Comparison of ENCODE assay signal across 8 cellular contexts in the genomic region with DNA sequence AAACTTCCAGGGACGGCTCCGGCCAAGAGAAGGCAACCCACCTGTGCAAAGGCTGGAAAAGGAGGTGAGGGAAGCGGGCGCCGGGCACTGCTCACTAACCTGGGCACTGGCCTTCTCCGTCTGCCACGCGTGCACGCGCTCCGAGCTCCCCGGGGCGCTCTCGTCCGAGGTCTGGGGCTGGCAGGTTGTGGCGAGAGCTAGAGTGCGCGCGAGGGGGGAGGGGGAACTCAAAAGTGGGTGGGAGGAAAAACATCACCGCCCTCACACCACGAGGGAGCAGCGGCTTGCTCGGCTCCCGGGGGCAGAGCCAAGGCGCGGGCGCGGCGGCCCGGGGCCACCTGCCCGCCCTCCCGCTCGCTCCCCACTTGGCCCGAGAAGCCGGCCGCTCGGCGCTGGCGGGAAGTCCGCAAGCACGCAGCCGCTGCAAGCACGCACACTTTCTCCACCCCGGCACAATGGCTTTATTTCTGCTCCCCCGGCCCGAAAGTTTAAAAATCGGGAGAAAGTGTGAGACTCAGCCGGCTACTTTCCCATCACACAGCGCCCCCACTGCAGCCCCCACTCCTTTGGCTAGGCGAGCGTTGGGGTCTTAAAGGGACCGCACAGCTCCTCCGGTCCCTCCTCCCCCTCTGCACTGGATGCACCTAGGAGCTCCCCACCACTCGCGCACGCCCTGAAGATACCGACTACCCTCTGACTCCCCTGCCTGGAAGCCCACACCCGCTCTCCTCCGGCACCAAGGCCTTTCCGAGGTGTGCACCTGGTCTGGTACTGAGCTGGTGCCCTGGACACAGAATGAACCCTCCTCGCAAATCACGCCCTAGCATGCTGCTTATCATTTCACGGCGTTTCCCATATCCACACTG. TPM values are rescaled to one million over a fixed set of nuclear protein-coding genes. Genes with fewer than 3 reads are reported as not detected.
A peak's percentile ranks its signal among the peaks of the same experiment; 100 is the strongest.
DNase-seq lines count a peak whose midpoint lies in the region; ATAC-seq, FAIRE-seq and TF ChIP-seq lines count a peak whose summit lies in the region.

A gene with protein sequence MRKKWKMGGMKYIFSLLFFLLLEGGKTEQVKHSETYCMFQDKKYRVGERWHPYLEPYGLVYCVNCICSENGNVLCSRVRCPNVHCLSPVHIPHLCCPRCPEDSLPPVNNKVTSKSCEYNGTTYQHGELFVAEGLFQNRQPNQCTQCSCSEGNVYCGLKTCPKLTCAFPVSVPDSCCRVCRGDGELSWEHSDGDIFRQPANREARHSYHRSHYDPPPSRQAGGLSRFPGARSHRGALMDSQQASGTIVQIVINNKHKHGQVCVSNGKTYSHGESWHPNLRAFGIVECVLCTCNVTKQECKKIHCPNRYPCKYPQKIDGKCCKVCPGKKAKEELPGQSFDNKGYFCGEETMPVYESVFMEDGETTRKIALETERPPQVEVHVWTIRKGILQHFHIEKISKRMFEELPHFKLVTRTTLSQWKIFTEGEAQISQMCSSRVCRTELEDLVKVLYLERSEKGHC (minus strand): TSS at position 173 of the 866 bp plus-strand sequence. CDS start 3,636 bp downstream, outside the sequence.

- peaks cover 19% of the 10 kb centered on the region for H3K4me1 ChIP-seq in HAP-1

- FAIRE-seq in frontal cortex (lab: Jason Lieb, UNC) (no peak), H54 (lab: Jason Lieb, UNC) (no peak)

- no peak for TF ChIP-seq CTCF in omental fat pad (IDR thresholded peaks at IDR 0.05)

- DNase-seq in HAP-1 (ENCODE audit: low spot score in 2 of 2) = peak; percentile 65 to 91
- peak; percentile 27 for DNase-seq in RPMI8226
- peak in 1 of 2 donors; percentile 38 for DNase-seq in frontal cortex (ENCODE audit: low spot score in 2 of 2)
- DNase-seq in omental fat pad (ENCODE audit: low spot score) = peak; percentile 24
- DNase-seq in H54 (ENCODE audit: insufficient read length, low spot score) = no peak
- no peak for DNase-seq in stimulated activated CD4-positive, alpha-beta T cell treated with anti-CD3 and anti-CD28 coated beads, Interleukin-4, amount 100 ng/mL, for 1 hour

- peak within 1 kb of the TSS; percentile 35 for H3K4me3 ChIP-seq in HAP-1

- in situ Hi-C loops in HAP-1 (cut with MboI; ENCODE audit: low sequenced_read_pairs) = no loop called here

- TF ChIP-seq POLR2A in H54 (IDR thresholded peaks at IDR 0.05; ENCODE audit: low read depth, low read length) = no peak

- no peaks in the 10 kb centered on the region for H3K27me3 ChIP-seq in HAP-1 (ENCODE audit: low read depth)

- ATAC-seq in omental fat pad (ENCODE audit: low FRiP score) = peak; percentile 61
- ATAC-seq in GM18519 (IDR thresholded peaks at IDR 0.05; ENCODE audit: low FRiP score, unreplicated experiment) = no peak
- no peak for ATAC-seq in HG02973 (IDR thresholded peaks at IDR 0.05; ENCODE audit: unreplicated experiment)

- H3K9me3 ChIP-seq in HAP-1 = no peaks in the 10 kb centered on the region

- no peaks in the 10 kb centered on the region for H3K36me3 ChIP-seq in HAP-1 (replicated peaks)

RNA-seq across cellular contexts. Expression of the gene that starts here (rescaled TPM):
- total RNA-seq in frontal cortex (23.2 TPM), omental fat pad (100 to 1,000 TPM in 3 of 4 donors, 10 to 100 TPM in 1; 45.1 to 264 (median 207) TPM)

Comparison
In these comparisons a context has a peak if more than half of its experiments do, and no peak if none do; other contexts are left out.
1. DNase-seq: peak in HAP-1 (2 of 2), RPMI8226 (single experiment) and omental fat pad (single experiment); none in H54 (single experiment) and stimulated activated CD4-positive, alpha-beta T cell treated with anti-CD3 and anti-CD28 coated beads, Interleukin-4, amount 100 ng/mL, for 1 hour (single experiment).